In genomic region chr12:113586461-113586860, GRCh38 we compare ENCODE assay signal across 1 cellular context.
TF ChIP-seq lines count a peak whose summit lies in the region.

No MANE protein-coding gene starts in this region.

TF ChIP-seq in K562, 482 proteins besides CTCF, POLR2A, EP300 and RAD21 (continued from another document and continues in another):
- TF ChIP-seq ZBTB40 (IDR thresholded peaks at IDR 0.05) (no peak), ZBTB40 (CRISPR knock-in tag; IDR thresholded peaks at IDR 0.05) (no peak), DLX4 (CRISPR knock-in tag; IDR thresholded peaks at IDR 0.05) (no peak), ZNF318 (IDR thresholded peaks at IDR 0.05; ENCODE audit: borderline replicate concordance in 1 of 2, low read depth in 1 of 2) (no peak), ARID3B (CRISPR knock-in tag; IDR thresholded peaks at IDR 0.05; ENCODE audit: borderline replicate concordance) (no peak), USF1 (CRISPR knock-in tag; IDR thresholded peaks at IDR 0.05) (no peak), ZNF212 (CRISPR knock-in tag; IDR thresholded peaks at IDR 0.05) (no peak), E4F1 (CRISPR knock-in tag; IDR thresholded peaks at IDR 0.05; ENCODE audit: borderline replicate concordance) (no peak), SMARCA4 (IDR thresholded peaks at IDR 0.05) (peak; percentile 49; the same call in 1 of the 2 replicates), GMEB1 (CRISPR knock-in tag; IDR thresholded peaks at IDR 0.05) (no peak), SMAD4 (CRISPR knock-in tag; conservative IDR thresholded peaks at IDR 0.05) (no peak), ZNF280A (IDR thresholded peaks at IDR 0.05; ENCODE audit: low read depth, partially characterized antibody) (no peak), ZNF124 (CRISPR knock-in tag; IDR thresholded peaks at IDR 0.05) (no peak), NFE2 (IDR thresholded peaks at IDR 0.05; ENCODE audit: low read depth) (peak; percentile 81), PTRF (tag; IDR thresholded peaks at IDR 0.05) (no peak), ZEB2 (IDR thresholded peaks at IDR 0.05) (no peak), ZNF589 (CRISPR knock-in tag; IDR thresholded peaks at IDR 0.05; ENCODE audit: low read depth) (no peak), RFX1 (IDR thresholded peaks at IDR 0.05) (no peak), KLF16 (IDR thresholded peaks at IDR 0.05) (no peak), ZZZ3 (IDR thresholded peaks at IDR 0.05) (no peak), NFIX (CRISPR knock-in tag; IDR thresholded peaks at IDR 0.05; ENCODE audit: low read depth) (no peak), MTF1 (CRISPR knock-in tag; IDR thresholded peaks at IDR 0.05; ENCODE audit: borderline replicate concordance) (no peak), TBP (optimal IDR thresholded peaks at IDR 0.05; ENCODE audit: low read depth, low read length) (no peak), MAFF (IDR thresholded peaks at IDR 0.05; ENCODE audit: low read length) (peak; percentile 87), CREB1 (IDR thresholded peaks at IDR 0.05) (no peak), CREB1 (CRISPR knock-in tag; IDR thresholded peaks at IDR 0.05) (no peak), SMC3 (conservative IDR thresholded peaks at IDR 0.05; ENCODE audit: insufficient read depth, low read depth, low read length) (no peak), MAFG (tag; conservative IDR thresholded peaks at IDR 0.05) (peak; percentile 96)
